Comparison of ENCODE assay signal across 8 cellular contexts in genomic region chr6:37171141-37171969, GRCh38. TPM values are rescaled to one million over a fixed set of nuclear protein-coding genes. Genes with fewer than 3 reads are reported as not detected.
DNase-seq lines count a peak whose midpoint lies in the region; ATAC-seq and TF ChIP-seq lines count a peak whose summit lies in the region.

No MANE protein-coding gene starts in this region.

- H3K9me1 ChIP-seq in IMR-90 (ENCODE audit: insufficient read depth, low read length): no peaks in the 10 kb centered on the region; the same call in 1 of the 2 replicates

- dilution Hi-C loops in IMR-90 (cut with HindIII; ENCODE audit: low sequenced_read_pairs, unreplicated experiment): no loop called here

- peak overlapping the region; percentile 85 for H3K23ac ChIP-seq in IMR-90 (ENCODE audit: low read depth, low read length)

- H3K9me3 ChIP-seq in CD4-positive, alpha-beta T cell (ENCODE audit: control insufficient read depth, low read length): no peaks in the 10 kb centered on the region
- no peaks in the 10 kb centered on the region for H3K9me3 ChIP-seq in IMR-90 (ENCODE audit: control insufficient read depth, insufficient read depth, low read length)
- H3K9me3 ChIP-seq in endodermal cell (ENCODE audit: control insufficient read depth, low read length): no peaks in the 10 kb centered on the region
- no peaks in the 10 kb centered on the region for H3K9me3 ChIP-seq in mucosa of descending colon
- no peaks in the 10 kb centered on the region for H3K9me3 ChIP-seq in thoracic aorta

- no peaks in the 10 kb centered on the region for H3K9me3 Mint-ChIP-seq in CD4-positive, alpha-beta T cell
- no peaks in the 10 kb centered on the region for H3K9me3 Mint-ChIP-seq in activated CD4-positive, alpha-beta T cell treated with anti-CD3 and anti-CD28 coated beads, Interleukin-2, amount 10 ng/mL, durations not matched to agents 7 days and 5 days
- H3K9me3 Mint-ChIP-seq in endodermal cell: no peaks in the 10 kb centered on the region

- DNase-seq in CD4-positive, alpha-beta T cell: peak in 8 of 10 experiments; percentile 24 to 55 (median 33)
- DNase-seq in IMR-90 (peak; percentile 51), endodermal cell (peak; percentile 67), mucosa of descending colon (peak; percentile 56 to 78 (median 75)), thoracic aorta (ENCODE audit: low spot score) (no peak), DMS153 (lab: John Stamatoyannopoulos, UW) (no peak)
- peak; percentile 46 for DNase-seq in activated CD4-positive, alpha-beta T cell treated with anti-CD3 and anti-CD28 coated beads, Interleukin-2, amount 10 ng/mL, durations not matched to agents 7 days and 5 days

- peak overlapping the region; percentile 84 for H3K4me3 ChIP-seq in IMR-90 (ENCODE audit: insufficient read depth, low read depth, low read length)
- peak overlapping the region; percentile 95 for H3K4me3 ChIP-seq in endodermal cell (ENCODE audit: low read length)
- H3K4me3 ChIP-seq in mucosa of descending colon: peak overlapping the region; percentile 52
- H3K4me3 ChIP-seq in thoracic aorta: peak overlapping the region; percentile 99

- TF ChIP-seq POLR2A in IMR-90 (IDR thresholded peaks at IDR 0.05; ENCODE audit: low read depth, low read length): no peak

- peak overlapping the region; percentile 95 for H3K27ac Mint-ChIP-seq in CD4-positive, alpha-beta T cell
- peak overlapping the region; percentile 98 for H3K27ac Mint-ChIP-seq in activated CD4-positive, alpha-beta T cell treated with anti-CD3 and anti-CD28 coated beads, Interleukin-2, amount 10 ng/mL, durations not matched to agents 7 days and 5 days
- peak overlapping the region; percentile 95 for H3K27ac Mint-ChIP-seq in endodermal cell

- H2BK120ac ChIP-seq in IMR-90 (ENCODE audit: low read depth, low read length): peak overlapping the region; percentile 28; the same call in 1 of the 2 replicates

- in situ Hi-C loops in IMR-90 (cut with MboI; ENCODE audit: low sequenced_read_pairs): loop anchor here (5.0 kb wide), 1 partner anchor 119 kb away; no protein-coding TSS in a partner anchor

- peak overlapping the region; percentile 82 for H4K91ac ChIP-seq in IMR-90 (ENCODE audit: insufficient read depth, low read depth, low read length)

- H2AFZ ChIP-seq in IMR-90 (replicated peaks; ENCODE audit: low read length, poor library complexity): peak overlapping the region; percentile 88

- H3K4me2 ChIP-seq in IMR-90 (ENCODE audit: low read depth, low read length): peak overlapping the region; percentile 78

- H2BK20ac ChIP-seq in IMR-90 (ENCODE audit: low read depth, low read length): no peak overlapping the region

- H3K27me3 ChIP-seq in CD4-positive, alpha-beta T cell (ENCODE audit: control insufficient read depth, insufficient read depth, low read length): no peaks in the 10 kb centered on the region
- H3K27me3 ChIP-seq in IMR-90 (ENCODE audit: control insufficient read depth, insufficient read depth, low read length) (no peaks in the 10 kb centered on the region), endodermal cell (ENCODE audit: control insufficient read depth, insufficient read depth, low read length, poor library complexity, severe bottlenecking) (no peaks in the 10 kb centered on the region), thoracic aorta (replicated peaks; ENCODE audit: insufficient read depth) (no peaks in the 10 kb centered on the region)

- H2BK5ac ChIP-seq in IMR-90 (ENCODE audit: low read depth, low read length, poor library complexity, severe bottlenecking): peak overlapping the region; percentile 77

- peak overlapping the region; percentile 12 for H3K18ac ChIP-seq in IMR-90 (ENCODE audit: low read depth, low read length)

- TF ChIP-seq RAD21 in IMR-90 (IDR thresholded peaks at IDR 0.05; ENCODE audit: low read length): no peak

- H3K27ac ChIP-seq in CD4-positive, alpha-beta T cell (ENCODE audit: low read depth, low read length): peak overlapping the region; percentile 77
- H3K27ac ChIP-seq in IMR-90 (ENCODE audit: insufficient read depth, low read length) (peak overlapping the region; percentile 80), endodermal cell (ENCODE audit: low read depth, low read length) (peak overlapping the region; percentile 36), thoracic aorta (peak overlapping the region; percentile 94 to 95)

- peak overlapping the region; percentile 63 for H2AK5ac ChIP-seq in IMR-90 (ENCODE audit: low read depth, low read length)

- H4K20me1 ChIP-seq in IMR-90 (ENCODE audit: insufficient read depth, low read length): peaks cover 43% of the 10 kb centered on the region

- peak overlapping the region; percentile 60; the same call in 1 of the 2 replicates for H3K56ac ChIP-seq in IMR-90 (ENCODE audit: extremely low read depth, insufficient read depth, low read length)

- H3K4me1 ChIP-seq in IMR-90 (ENCODE audit: control insufficient read depth, insufficient read depth, low read length): peaks cover 7% of the 10 kb centered on the region
- peaks cover 2% of the 10 kb centered on the region for H3K4me1 ChIP-seq in endodermal cell (ENCODE audit: control insufficient read depth, insufficient read depth, low read length)
- H3K4me1 ChIP-seq in mucosa of descending colon (ENCODE audit: low read depth): peaks cover 12% of the 10 kb centered on the region
- H3K4me1 ChIP-seq in thoracic aorta (ENCODE audit: control insufficient read depth in 1 of 2, low read depth in 2 of 2): peaks cover 20 to 36% of the 10 kb centered on the region in 2 donors

- intact Hi-C loops in CD4-positive, alpha-beta T cell (cut with DNase I, micrococcal nuclease): loop anchor here in 1 of 2 experiments (1.0 to 5.0 kb wide), 3 partner anchors 69 to 284 kb away; partner anchors contain the start of gene C6orf89
- intact Hi-C loops in IMR-90 (cut with micrococcal nuclease) (no loop called here), mucosa of descending colon (cut with DNase I, micrococcal nuclease) (loop anchor here in 1 of 2 donors (5.0 kb wide), 2 partner anchors 39 to 114 kb away; no protein-coding TSS in a partner anchor)

- peaks cover 57% of the 10 kb centered on the region for H3K4me1 Mint-ChIP-seq in CD4-positive, alpha-beta T cell (ENCODE audit: low read depth)
- H3K4me1 Mint-ChIP-seq in activated CD4-positive, alpha-beta T cell treated with anti-CD3 and anti-CD28 coated beads, Interleukin-2, amount 10 ng/mL, durations not matched to agents 7 days and 5 days: peaks cover 45% of the 10 kb centered on the region
- H3K4me1 Mint-ChIP-seq in endodermal cell: peaks cover 28% of the 10 kb centered on the region

- POLR2A ChIA-PET in CD4-positive, alpha-beta T cell (lab: Charles Lee): interaction anchor here (0.6 to 8.3 kb wide), 22 partner anchors 10 to 345 kb away, joined by 3 to 164 read pairs (median 6); partner anchors contain the start of genes MTCH1 and PPIL1
- POLR2A ChIA-PET in IMR-90 (lab: Charles Lee; ENCODE audit: unreplicated experiment): interaction anchor here (0.7 kb wide), 2 partner anchors 43 to 324 kb away, joined by 7 to 11 read pairs; no protein-coding TSS in a partner anchor
- POLR2A ChIA-PET in activated CD4-positive, alpha-beta T cell treated with anti-CD3 and anti-CD28 coated beads, Interleukin-2, amount 10 ng/mL, durations not matched to agents 7 days and 5 days (lab: Charles Lee): interaction anchor here (0.6 to 3.6 kb wide), 10 partner anchors 38 to 405 kb away, joined by 3 to 22 read pairs (median 4); no protein-coding TSS in a partner anchor

- H4K8ac ChIP-seq in IMR-90 (ENCODE audit: low read depth in 2 of 2, low read length in 2 of 2): peak overlapping the region; percentile 34 to 44; a peak in 2 of 4 replicates

- ATAC-seq in CD4-positive, alpha-beta T cell (ENCODE audit: poor library complexity): no peak
- ATAC-seq in IMR-90 (ENCODE audit: low read depth): no peak
- peak; percentile 0 for ATAC-seq in mucosa of descending colon
- no peak for ATAC-seq in thoracic aorta (ENCODE audit: insufficient number of reproducible peaks, low FRiP score, low read depth)
- ATAC-seq in GM19463 (IDR thresholded peaks at IDR 0.05; ENCODE audit: unreplicated experiment): no peak

- CTCF ChIA-PET in CD4-positive, alpha-beta T cell (lab: Charles Lee): interaction anchor here (1.1 to 8.8 kb wide), 17 partner anchors 8 to 297 kb away, joined by 3 to 123 read pairs (median 5); partner anchors contain the start of genes C6orf89 and PPIL1
- CTCF ChIA-PET in IMR-90 (lab: Yijun Ruan, JAX): interaction anchor here (0.8 to 4.0 kb wide), 11 partner anchors 22 to 405 kb away, joined by 3 to 20 read pairs (median 6); no protein-coding TSS in a partner anchor
- CTCF ChIA-PET in activated CD4-positive, alpha-beta T cell treated with anti-CD3 and anti-CD28 coated beads, Interleukin-2, amount 10 ng/mL, durations not matched to agents 7 days and 5 days (lab: Charles Lee): interaction anchor here (0.6 to 15.6 kb wide), 26 partner anchors 11 to 279 kb away, joined by 3 to 347 read pairs (median 4); no protein-coding TSS in a partner anchor

- no peak for TF ChIP-seq CTCF in CD4-positive, alpha-beta T cell (IDR thresholded peaks at IDR 0.05)
- TF ChIP-seq CTCF in IMR-90 (conservative IDR thresholded peaks at IDR 0.05; ENCODE audit: low read depth, low read length) (no peak), endodermal cell (conservative IDR thresholded peaks at IDR 0.05) (no peak), mucosa of descending colon (IDR thresholded peaks at IDR 0.05) (no peak), thoracic aorta (IDR thresholded peaks at IDR 0.05) (no peak)

- H3K9ac ChIP-seq in IMR-90 (ENCODE audit: low read depth, low read length): peak overlapping the region; percentile 85
- H3K9ac ChIP-seq in endodermal cell (ENCODE audit: extremely low read depth, low read length, poor library complexity, severe bottlenecking): peak overlapping the region; percentile 86

- H3K27me3 Mint-ChIP-seq in CD4-positive, alpha-beta T cell: no peaks in the 10 kb centered on the region
- H3K27me3 Mint-ChIP-seq in activated CD4-positive, alpha-beta T cell treated with anti-CD3 and anti-CD28 coated beads, Interleukin-2, amount 10 ng/mL, durations not matched to agents 7 days and 5 days: peaks cover 6% of the 10 kb centered on the region
- no peaks in the 10 kb centered on the region for H3K27me3 Mint-ChIP-seq in endodermal cell (ENCODE audit: insufficient read depth)

- peak overlapping the region; percentile 95 for H3K4me3 Mint-ChIP-seq in CD4-positive, alpha-beta T cell
- peak overlapping the region; percentile 98 for H3K4me3 Mint-ChIP-seq in activated CD4-positive, alpha-beta T cell treated with anti-CD3 and anti-CD28 coated beads, Interleukin-2, amount 10 ng/mL, durations not matched to agents 7 days and 5 days
- peak overlapping the region; percentile 91 for H3K4me3 Mint-ChIP-seq in endodermal cell

- 0 out of 3 replicates have a peak overlapping the region, but pooled peaks have one; percentile 0 for H2BK15ac ChIP-seq in IMR-90 (ENCODE audit: low read depth, low read length)

- peak overlapping the region; percentile 37 for H4K5ac ChIP-seq in IMR-90 (ENCODE audit: low read depth, low read length)

- peak overlapping the region; percentile 95 for H3K14ac ChIP-seq in IMR-90 (replicated peaks; ENCODE audit: low read depth, low read length)

- H3K36me3 ChIP-seq in IMR-90 (ENCODE audit: control insufficient read depth, insufficient read depth, low read length) (peaks cover 37% of the 10 kb centered on the region), endodermal cell (ENCODE audit: control insufficient read depth, insufficient read depth, low read length) (peaks cover 47% of the 10 kb centered on the region), mucosa of descending colon (ENCODE audit: low read depth) (no peaks in the 10 kb centered on the region), thoracic aorta (peaks cover 28% of the 10 kb centered on the region)

- BruUV-seq in IMR-90 (replicated peaks; lab: Mats Ljungman, UMichigan): no TSS peak

- H3K79me1 ChIP-seq in IMR-90 (ENCODE audit: low read depth in 1 of 2, low read length in 2 of 2): peaks cover 16 to 38% of the 10 kb centered on the region in 2 experiments

- peaks cover 55% of the 10 kb centered on the region for H3K36me3 Mint-ChIP-seq in CD4-positive, alpha-beta T cell (ENCODE audit: low read depth)
- H3K36me3 Mint-ChIP-seq in activated CD4-positive, alpha-beta T cell treated with anti-CD3 and anti-CD28 coated beads, Interleukin-2, amount 10 ng/mL, durations not matched to agents 7 days and 5 days (ENCODE audit: low read depth): peaks cover 57% of the 10 kb centered on the region
- peaks cover 33% of the 10 kb centered on the region for H3K36me3 Mint-ChIP-seq in endodermal cell (ENCODE audit: low read depth)

- peak overlapping the region; percentile 95 for H2AK9ac ChIP-seq in IMR-90 (replicated peaks; ENCODE audit: low read depth, low read length, poor library complexity)

- WGBS in IMR-90 (ENCODE audit: extremely low coverage in 2 of 2, insufficient read length in 1 of 2), 2 experiments: 0% methylated on average over 29 of the region's 48 CpGs; no CpG with 5 or more reads in 1 of the 2 experiments
- 0 to 1% methylated on average over 43 to 48 of the region's 48 CpGs for WGBS in endodermal cell (ENCODE audit: insufficient coverage in 1 of 2, insufficient read length in 1 of 2), 2 experiments

- H3K4ac ChIP-seq in IMR-90 (ENCODE audit: low read depth, low read length): peak overlapping the region; percentile 88

RNA-seq across cellular contexts. Expression of gene PIM1, which starts 1.4 kb away (rescaled TPM):
- 100 to 1,000 TPM; 175 to 183 TPM for total RNA-seq in CD4-positive, alpha-beta T cell
- total RNA-seq in IMR-90 (2012; rRNA removed): 6.1 and 7.2 TPM in 2 replicates
- polyA plus RNA-seq in IMR-90 (2012; rRNA removed): 12.8 and 18.5 TPM in 2 replicates
- polyA plus RNA-seq in IMR-90 (2012; cell fraction: cytosol; rRNA removed): 12.2 and 21.8 TPM in 2 replicates
- polyA plus RNA-seq in IMR-90 (2012; cell fraction: nucleus; rRNA removed; ENCODE audit: low replicate concordance): 50.1 and 73.1 TPM in 2 replicates
- 100 to 1,000 TPM; 393 to 412 TPM for total RNA-seq in activated CD4-positive, alpha-beta T cell treated with anti-CD3 and anti-CD28 coated beads, Interleukin-2, amount 10 ng/mL, durations not matched to agents 7 days and 5 days
- 10 to 100 TPM; 43.9 to 65.3 TPM for total RNA-seq in endodermal cell
- 46.6 TPM for polyA plus RNA-seq in endodermal cell (2013, experiment 1 of 2)
- 45.2 TPM for polyA plus RNA-seq in endodermal cell (2013, experiment 2 of 2)
- total RNA-seq in mucosa of descending colon: 10 to 100 TPM; 36.9 to 84.1 (median 56.0) TPM
- total RNA-seq in thoracic aorta: 10 to 100 TPM; 28.8 to 53.6 TPM

Comparison
In these comparisons a context has a peak if more than half of its experiments do, and no peak if none do; other contexts are left out.
1. DNase-seq: peak in CD4-positive, alpha-beta T cell (8 of 10), IMR-90 (single experiment), activated CD4-positive, alpha-beta T cell treated with anti-CD3 and anti-CD28 coated beads, Interleukin-2, amount 10 ng/mL, durations not matched to agents 7 days and 5 days (single experiment), endodermal cell (single experiment) and mucosa of descending colon (3 of 3); none in thoracic aorta (single experiment) and DMS153 (single experiment).
2. H3K27ac ChIP-seq: peak in every context shown above with its lines; median percentile 94 in thoracic aorta; 80 in IMR-90; 77 in CD4-positive, alpha-beta T cell; 36 in endodermal cell.
3. Peak in every context shown above with its lines, with median percentiles within 50 percentile points of each other: H3K27ac Mint-ChIP-seq, H3K4me3 Mint-ChIP-seq and H3K4me3 ChIP-seq.